In the genomic region with DNA sequence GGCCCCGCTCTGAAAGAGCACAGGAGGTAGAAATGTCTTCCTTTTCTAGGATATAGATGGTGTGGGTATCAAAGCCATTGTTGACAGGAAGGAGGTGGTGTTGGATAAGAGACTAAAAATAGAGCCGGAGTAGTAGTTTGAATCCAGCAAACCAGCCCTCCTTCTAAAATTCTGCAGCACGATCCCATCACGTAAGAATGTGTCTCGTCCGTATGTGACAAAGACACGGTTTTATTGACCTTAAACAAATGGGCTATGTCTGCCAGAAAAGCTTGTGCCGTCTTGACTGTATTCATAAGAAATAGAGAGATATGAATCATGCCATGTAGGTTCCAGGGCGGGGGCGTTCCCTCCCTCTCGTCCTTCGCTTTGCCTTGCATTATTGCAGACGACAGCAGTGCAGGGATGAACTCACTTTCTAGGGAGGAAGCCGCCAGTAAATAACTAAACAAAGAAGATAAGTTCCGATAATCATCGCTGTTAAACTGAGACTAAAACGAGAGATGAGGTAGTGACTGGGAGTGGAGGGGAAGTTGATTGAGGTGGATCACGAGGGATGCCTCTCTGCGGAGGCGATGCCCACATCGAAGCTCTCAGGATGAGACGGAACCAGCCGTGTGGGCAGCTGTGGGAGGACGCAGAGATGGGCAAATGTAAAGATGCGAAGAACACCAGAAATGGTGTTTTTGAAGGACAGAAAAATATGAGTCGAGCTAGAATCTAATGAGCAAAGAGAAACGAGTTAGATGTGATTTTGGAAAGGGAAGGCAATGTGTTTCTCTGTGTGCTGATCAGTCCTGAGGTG, we compare ENCODE assay signal across 17 cellular contexts. TPM values are rescaled to one million over a fixed set of nuclear protein-coding genes. Genes with fewer than 3 reads are reported as not detected.
DNase-seq lines count a peak whose midpoint lies in the region; ATAC-seq, FAIRE-seq and TF ChIP-seq lines count a peak whose summit lies in the region.
"Had no signal": no experiment of that assay in that cellular context is flagged by ENCODE, and none has a peak within 500 bp of the region (broad histone marks: within the 10 kb centered on the region; RNA-seq: fewer than 3 reads in every experiment).

No MANE protein-coding gene starts in this region.

- peak overlapping the region; percentile 59 for H2AK5ac ChIP-seq in mesenchymal stem cell (ENCODE audit: low read length, severe bottlenecking)

- H3K9me3 Mint-ChIP-seq in endodermal cell: peaks cover 12% of the 10 kb centered on the region
- peaks cover 6% of the 10 kb centered on the region for H3K9me3 Mint-ChIP-seq in activated naive CD8-positive, alpha-beta T cell treated with anti-CD3 and anti-CD28 coated beads, Interleukin-2, amount 50 U/mL, for 24 hours
- peaks cover 14% of the 10 kb centered on the region for H3K9me3 Mint-ChIP-seq in activated CD4-positive, alpha-beta memory T cell treated with anti-CD3 and anti-CD28 coated beads, Interleukin-2, amount 10 ng/mL, durations not matched to agents 7 days and 5 days

- peaks cover 22% of the 10 kb centered on the region for H3K4me1 Mint-ChIP-seq in endodermal cell
- H3K4me1 Mint-ChIP-seq in activated naive CD8-positive, alpha-beta T cell treated with anti-CD3 and anti-CD28 coated beads, Interleukin-2, amount 50 U/mL, for 24 hours: no peaks in the 10 kb centered on the region
- no peaks in the 10 kb centered on the region for H3K4me1 Mint-ChIP-seq in activated CD4-positive, alpha-beta memory T cell treated with anti-CD3 and anti-CD28 coated beads, Interleukin-2, amount 10 ng/mL, durations not matched to agents 7 days and 5 days
- H3K4me1 Mint-ChIP-seq: activated B cell treated with CpG ODN at 0.5 μM for 24 hours; activated naive CD8-positive, alpha-beta T cell treated with anti-CD3 and anti-CD28 coated beads, Interleukin-2, amount 10 ng/mL, durations not matched to agents 7 days and 5 days had no signal

- no peak overlapping the region for H2BK5ac ChIP-seq in mesenchymal stem cell (ENCODE audit: low read depth, low read length, poor library complexity, severe bottlenecking)

- H3K14ac ChIP-seq in mesenchymal stem cell (ENCODE audit: low read length in 2 of 2): no peak overlapping the region

- no peaks in the 10 kb centered on the region for H3K27me3 Mint-ChIP-seq in endodermal cell (ENCODE audit: insufficient read depth)
- H3K27me3 Mint-ChIP-seq in activated naive CD8-positive, alpha-beta T cell treated with anti-CD3 and anti-CD28 coated beads, Interleukin-2, amount 50 U/mL, for 24 hours: no peaks in the 10 kb centered on the region
- no peaks in the 10 kb centered on the region for H3K27me3 Mint-ChIP-seq in activated CD4-positive, alpha-beta memory T cell treated with anti-CD3 and anti-CD28 coated beads, Interleukin-2, amount 10 ng/mL, durations not matched to agents 7 days and 5 days
- H3K27me3 Mint-ChIP-seq: activated B cell treated with CpG ODN at 0.5 μM for 24 hours; activated naive CD8-positive, alpha-beta T cell treated with anti-CD3 and anti-CD28 coated beads, Interleukin-2, amount 10 ng/mL, durations not matched to agents 7 days and 5 days had no signal

- WGBS in endodermal cell (ENCODE audit: insufficient coverage in 1 of 2, insufficient read length in 1 of 2), 2 experiments: 92 to 93% methylated on average over 24 to 27 of the region's 27 CpGs
- WGBS in mesenchymal stem cell: 82% methylated on average over 27 of the region's 27 CpGs

- FAIRE-seq in urothelium cell line (lab: Jason Lieb, UNC): no peak
- FAIRE-seq: islet of Langerhans had no signal

- H3K4me1 ChIP-seq in endodermal cell (ENCODE audit: control insufficient read depth, insufficient read depth, low read length): peaks cover 15% of the 10 kb centered on the region
- H3K4me1 ChIP-seq in mesenchymal stem cell (ENCODE audit: control insufficient read depth, insufficient read depth, low read depth, low read length): peaks cover 7% of the 10 kb centered on the region

- H3K9me3 ChIP-seq in endodermal cell (ENCODE audit: control insufficient read depth, low read length): no peaks in the 10 kb centered on the region
- H3K9me3 ChIP-seq in mesenchymal stem cell (ENCODE audit: control insufficient read depth, low read length): no peaks in the 10 kb centered on the region
- H3K9me3 ChIP-seq: HAP-1 had no signal

- H3K27ac ChIP-seq in endodermal cell (ENCODE audit: low read depth, low read length) (peak overlapping the region; percentile 19), mesenchymal stem cell (ENCODE audit: low read length, poor library complexity, severe bottlenecking) (no peak overlapping the region)
- H3K27ac ChIP-seq: 22Rv1, SK-N-MC had no signal

- no peaks in the 10 kb centered on the region for H3K36me3 ChIP-seq in endodermal cell (ENCODE audit: control insufficient read depth, insufficient read depth, low read length)
- H3K36me3 ChIP-seq in mesenchymal stem cell (ENCODE audit: control insufficient read depth in 1 of 2, insufficient read depth in 2 of 2, low read depth in 1 of 2, low read length in 2 of 2): no peaks in the 10 kb centered on the region
- H3K36me3 ChIP-seq: HAP-1 had no signal

- H3K4me2 ChIP-seq in mesenchymal stem cell (ENCODE audit: low read length, poor library complexity, severe bottlenecking): no peak overlapping the region

- no peak overlapping the region for H3K23ac ChIP-seq in mesenchymal stem cell (ENCODE audit: low read length in 2 of 2)

- H3K4me3 ChIP-seq in endodermal cell (ENCODE audit: low read length) (no peak overlapping the region), mesenchymal stem cell (ENCODE audit: insufficient read depth in 1 of 2, low read depth in 1 of 2, low read length in 2 of 2) (no peak overlapping the region)
- H3K4me3 ChIP-seq: HAP-1, SK-N-MC had no signal

- H3K27me3 ChIP-seq in endodermal cell (ENCODE audit: control insufficient read depth, insufficient read depth, low read length, poor library complexity, severe bottlenecking): no peaks in the 10 kb centered on the region
- H3K27me3 ChIP-seq in mesenchymal stem cell (ENCODE audit: control insufficient read depth in 1 of 2, insufficient read depth in 1 of 2, low read length in 2 of 2): no peaks in the 10 kb centered on the region

- no peak overlapping the region for H2AFZ ChIP-seq in mesenchymal stem cell (ENCODE audit: low read depth, low read length)

- TF ChIP-seq CTCF in endodermal cell (conservative IDR thresholded peaks at IDR 0.05): peak; percentile 12

- H2BK120ac ChIP-seq in mesenchymal stem cell (ENCODE audit: low read depth, low read length): no peak overlapping the region

- peaks cover 4% of the 10 kb centered on the region for H3K36me3 Mint-ChIP-seq in endodermal cell (ENCODE audit: low read depth)
- H3K36me3 Mint-ChIP-seq in activated naive CD8-positive, alpha-beta T cell treated with anti-CD3 and anti-CD28 coated beads, Interleukin-2, amount 50 U/mL, for 24 hours (ENCODE audit: low read depth): no peaks in the 10 kb centered on the region
- H3K36me3 Mint-ChIP-seq in activated CD4-positive, alpha-beta memory T cell treated with anti-CD3 and anti-CD28 coated beads, Interleukin-2, amount 10 ng/mL, durations not matched to agents 7 days and 5 days (ENCODE audit: low read depth): no peaks in the 10 kb centered on the region
- H3K36me3 Mint-ChIP-seq: activated naive CD8-positive, alpha-beta T cell treated with anti-CD3 and anti-CD28 coated beads, Interleukin-2, amount 10 ng/mL, durations not matched to agents 7 days and 5 days had no signal

- no peak overlapping the region for H3K18ac ChIP-seq in mesenchymal stem cell (ENCODE audit: low read depth in 1 of 2, low read length in 2 of 2)

- H3K4ac ChIP-seq in mesenchymal stem cell (ENCODE audit: low read depth in 1 of 2, low read length in 2 of 2): no peak overlapping the region

- DNase-seq in NCI-H2227 (lab: John Stamatoyannopoulos, UW; ENCODE audit: unreplicated experiment) (peak; percentile 6), NCI-H2227 treated with DMSO at 0.1 percent for 48 hours (lab: John Stamatoyannopoulos, UW) (no peak), endodermal cell (no peak), mesenchymal stem cell (no peak), urothelium cell line (ENCODE audit: low spot score) (peak; percentile 43), epidermal melanocyte (ENCODE audit: insufficient read length, low spot score) (no peak)
- no peak for DNase-seq in activated naive CD8-positive, alpha-beta T cell treated with anti-CD3 and anti-CD28 coated beads, Interleukin-2, amount 50 U/mL, for 24 hours
- no peak for DNase-seq in activated CD4-positive, alpha-beta memory T cell treated with anti-CD3 and anti-CD28 coated beads, Interleukin-2, amount 10 ng/mL, durations not matched to agents 7 days and 5 days
- DNase-seq: activated B cell treated with CpG ODN at 0.5 μM for 24 hours; activated naive CD8-positive, alpha-beta T cell treated with anti-CD3 and anti-CD28 coated beads, Interleukin-2, amount 10 ng/mL, durations not matched to agents 7 days and 5 days; COR-L47; Karpas-422; NCI-H187 treated with DMSO at 0.1 percent for 48 hours had no signal

- no peak overlapping the region for H4K91ac ChIP-seq in mesenchymal stem cell (ENCODE audit: low read length)

- ATAC-seq in activated naive CD8-positive, alpha-beta T cell treated with anti-CD3 and anti-CD28 coated beads, Interleukin-2, amount 50 U/mL, for 24 hours: no peak

- CTCF ChIA-PET in activated CD4-positive, alpha-beta memory T cell treated with anti-CD3 and anti-CD28 coated beads, Interleukin-2, amount 10 ng/mL, durations not matched to agents 7 days and 5 days (lab: Charles Lee): no interaction called here

- no peak overlapping the region for H2BK15ac ChIP-seq in mesenchymal stem cell (ENCODE audit: low read depth, poor library complexity, severe bottlenecking)

- H3K9ac ChIP-seq in endodermal cell (ENCODE audit: extremely low read depth, low read length, poor library complexity, severe bottlenecking) (no peak overlapping the region), mesenchymal stem cell (ENCODE audit: low read length) (peak overlapping the region; percentile 24)

- H2BK12ac ChIP-seq in mesenchymal stem cell (ENCODE audit: low read length in 2 of 2): no peak overlapping the region

- POLR2A ChIA-PET in activated CD4-positive, alpha-beta memory T cell treated with anti-CD3 and anti-CD28 coated beads, Interleukin-2, amount 10 ng/mL, durations not matched to agents 7 days and 5 days (lab: Charles Lee): no interaction called here

- no peak overlapping the region for H3K4me3 Mint-ChIP-seq in endodermal cell
- H3K4me3 Mint-ChIP-seq in activated naive CD8-positive, alpha-beta T cell treated with anti-CD3 and anti-CD28 coated beads, Interleukin-2, amount 50 U/mL, for 24 hours: no peak overlapping the region
- H3K4me3 Mint-ChIP-seq in activated CD4-positive, alpha-beta memory T cell treated with anti-CD3 and anti-CD28 coated beads, Interleukin-2, amount 10 ng/mL, durations not matched to agents 7 days and 5 days: no peak overlapping the region
- H3K4me3 Mint-ChIP-seq: activated B cell treated with CpG ODN at 0.5 μM for 24 hours; activated naive CD8-positive, alpha-beta T cell treated with anti-CD3 and anti-CD28 coated beads, Interleukin-2, amount 10 ng/mL, durations not matched to agents 7 days and 5 days had no signal

- no peak overlapping the region for H3K27ac Mint-ChIP-seq in endodermal cell
- no peak overlapping the region for H3K27ac Mint-ChIP-seq in activated naive CD8-positive, alpha-beta T cell treated with anti-CD3 and anti-CD28 coated beads, Interleukin-2, amount 50 U/mL, for 24 hours
- H3K27ac Mint-ChIP-seq in activated CD4-positive, alpha-beta memory T cell treated with anti-CD3 and anti-CD28 coated beads, Interleukin-2, amount 10 ng/mL, durations not matched to agents 7 days and 5 days: no peak overlapping the region
- H3K27ac Mint-ChIP-seq: activated B cell treated with CpG ODN at 0.5 μM for 24 hours; activated naive CD8-positive, alpha-beta T cell treated with anti-CD3 and anti-CD28 coated beads, Interleukin-2, amount 10 ng/mL, durations not matched to agents 7 days and 5 days had no signal

- H4K8ac ChIP-seq in mesenchymal stem cell (ENCODE audit: low read length): no peak overlapping the region

- H3K79me1 ChIP-seq in mesenchymal stem cell (replicated peaks; ENCODE audit: low read length, poor library complexity, severe bottlenecking): peaks cover 29% of the 10 kb centered on the region

RNA-seq across cellular contexts. Expression of a gene that starts 3.4 kb away (rescaled TPM):
- total RNA-seq in endodermal cell: 10 to 100 TPM; 39.5 to 51.9 TPM
- polyA plus RNA-seq in endodermal cell (2013, experiment 1 of 2): 99.7 TPM
- 99.9 TPM for polyA plus RNA-seq in endodermal cell (2013, experiment 2 of 2)
- polyA plus RNA-seq in mesenchymal stem cell (2013, experiment 1 of 2): 0.22 TPM
- polyA plus RNA-seq in mesenchymal stem cell (2013, experiment 2 of 2): 0.30 TPM
- not detected for total RNA-seq in activated CD4-positive, alpha-beta memory T cell treated with anti-CD3 and anti-CD28 coated beads, Interleukin-2, amount 10 ng/mL, durations not matched to agents 7 days and 5 days
- total RNA-seq: activated B cell treated with CpG ODN at 0.5 μM for 24 hours; activated naive CD8-positive, alpha-beta T cell treated with anti-CD3 and anti-CD28 coated beads, Interleukin-2, amount 10 ng/mL, durations not matched to agents 7 days and 5 days had no signal

Comparison
In these comparisons a context has a peak if more than half of its experiments do, and no peak if none do; other contexts are left out.
1. DNase-seq: peak in NCI-H2227 (single experiment) and urothelium cell line (single experiment); none in NCI-H2227 treated with DMSO at 0.1 percent for 48 hours (single experiment), endodermal cell (single experiment), mesenchymal stem cell (single experiment), epidermal melanocyte (single experiment), activated naive CD8-positive, alpha-beta T cell treated with anti-CD3 and anti-CD28 coated beads, Interleukin-2, amount 50 U/mL, for 24 hours (single experiment) and activated CD4-positive, alpha-beta memory T cell treated with anti-CD3 and anti-CD28 coated beads, Interleukin-2, amount 10 ng/mL, durations not matched to agents 7 days and 5 days (single experiment).
2. RNA of a gene that starts 3.4 kb away (total RNA-seq): 39.5 to 51.9 TPM in endodermal cell; not detected in activated CD4-positive, alpha-beta memory T cell treated with anti-CD3 and anti-CD28 coated beads, Interleukin-2, amount 10 ng/mL, durations not matched to agents 7 days and 5 days; every median in the first group is over 10 times any median in the second.